8 cellular contexts compared by ENCODE assay signal in genomic region chr9:128635266-128636023, GRCh38. TPM values are rescaled to one million over a fixed set of nuclear protein-coding genes. Genes with fewer than 3 reads are reported as not detected.
DNase-seq lines count a peak whose midpoint lies in the region; ATAC-seq and TF ChIP-seq lines count a peak whose summit lies in the region.

No MANE protein-coding gene starts in this region.

- intact Hi-C loops in PC-3 (cut with micrococcal nuclease) = loop anchor here (5.0 kb wide), 1 partner anchor 47 kb away; no protein-coding TSS in a partner anchor

- no peaks in the 10 kb centered on the region for H3K79me2 ChIP-seq in PC-3 (ENCODE audit: low read length)

- peak; percentile 45 for ATAC-seq in stimulated activated naive CD8-positive, alpha-beta T cell treated with anti-CD3 and anti-CD28 coated beads, Interleukin-15, amount 100 ng/mL, for 72 hours
- no peak for ATAC-seq in stimulated activated naive CD8-positive, alpha-beta T cell treated with anti-CD3 and anti-CD28 coated beads, Interleukin-15, Interleukin-2, amounts not matched to agents 100 U/mL and 50 U/mL, for 24 hours
- peak; percentile 84 for ATAC-seq in PC-3
- ATAC-seq in HG02840 (IDR thresholded peaks at IDR 0.05; ENCODE audit: low FRiP score, unreplicated experiment) = no peak
- no peak for ATAC-seq in GM18505 (IDR thresholded peaks at IDR 0.05; ENCODE audit: unreplicated experiment)
- no peak for ATAC-seq in GM18858 (IDR thresholded peaks at IDR 0.05; ENCODE audit: unreplicated experiment)

- CTCF ChIA-PET in PC-3 (lab: Charles Lee) = interaction anchor here (0.5 to 1.2 kb wide), 6 partner anchors 26 to 98 kb away, joined by 3 to 4 read pairs (median 3); partner anchors contain the start of gene ZDHHC12

- no peaks in the 10 kb centered on the region; the same call in 1 of the 2 replicates for H3K36me3 ChIP-seq in PC-3 (ENCODE audit: low read depth, low read length)
- peaks cover 30 to 33% of the 10 kb centered on the region in 2 donors for H3K36me3 ChIP-seq in mucosa of rectum (ENCODE audit: control insufficient read depth in 2 of 2, insufficient read depth in 2 of 2, low read length in 2 of 2)

- H3K9me3 ChIP-seq in PC-3 (ENCODE audit: low read length) (no peaks in the 10 kb centered on the region), mucosa of rectum (ENCODE audit: control insufficient read depth in 2 of 2, low read length in 2 of 2) (no peaks in the 10 kb centered on the region)

- no peak for TF ChIP-seq POLR2A in GM18505 (IDR thresholded peaks at IDR 0.05; ENCODE audit: borderline replicate concordance, extremely low read depth, insufficient read depth, insufficient read length)

- H3K9me2 ChIP-seq in PC-3 (replicated peaks; ENCODE audit: low read length) = no peaks in the 10 kb centered on the region

- peak overlapping the region; percentile 79 for H3K9ac ChIP-seq in PC-3 (ENCODE audit: low read length)
- H3K9ac ChIP-seq in mucosa of rectum (ENCODE audit: low read depth in 1 of 2, low read length in 2 of 2) = peak overlapping the region; percentile 47 to 68

- peaks cover 23% of the 10 kb centered on the region for H3K4me1 ChIP-seq in PC-3 (ENCODE audit: insufficient read depth, low read length)
- peaks cover 13 to 22% of the 10 kb centered on the region in 2 donors for H3K4me1 ChIP-seq in mucosa of rectum (ENCODE audit: control insufficient read depth in 2 of 2, insufficient read depth in 2 of 2, low read length in 2 of 2)

- H3K27me3 ChIP-seq in PC-3 (ENCODE audit: low read length) (no peaks in the 10 kb centered on the region), mucosa of rectum (ENCODE audit: control insufficient read depth in 2 of 2, insufficient read depth in 2 of 2, low read length in 2 of 2) (no peaks in the 10 kb centered on the region)

- H3K4me1 Mint-ChIP-seq in stimulated activated naive CD8-positive, alpha-beta T cell treated with anti-CD3 and anti-CD28 coated beads, Interleukin-15, amount 100 ng/mL, for 72 hours = no peaks in the 10 kb centered on the region

- TF ChIP-seq CTCF in PC-3 (conservative IDR thresholded peaks at IDR 0.05; ENCODE audit: low read depth, low read length) = peak; percentile 74

- BruUV-seq in PC-3 (replicated peaks; lab: Mats Ljungman, UMichigan) = no TSS peak

- no peak overlapping the region for H3K27ac Mint-ChIP-seq in stimulated activated naive CD8-positive, alpha-beta T cell treated with anti-CD3 and anti-CD28 coated beads, Interleukin-15, amount 100 ng/mL, for 72 hours

- H3K4me3 ChIP-seq in PC-3 (ENCODE audit: low read length) (peak overlapping the region; percentile 43; the same call in 1 of the 2 replicates), mucosa of rectum (ENCODE audit: low read length in 2 of 2) (peak overlapping the region; percentile 20 to 52)

- no peaks in the 10 kb centered on the region for H3K27me3 Mint-ChIP-seq in stimulated activated naive CD8-positive, alpha-beta T cell treated with anti-CD3 and anti-CD28 coated beads, Interleukin-15, amount 100 ng/mL, for 72 hours

- H3F3A ChIP-seq in PC-3 (ENCODE audit: low read length, unreplicated experiment) = no peaks in the 10 kb centered on the region

- no peak for DNase-seq in stimulated activated naive CD8-positive, alpha-beta T cell treated with anti-CD3 and anti-CD28 coated beads, Interleukin-15, amount 100 ng/mL, for 72 hours
- DNase-seq in stimulated activated naive CD8-positive, alpha-beta T cell treated with anti-CD3 and anti-CD28 coated beads, Interleukin-15, Interleukin-2, amounts not matched to agents 100 U/mL and 50 U/mL, for 24 hours = no peak
- DNase-seq in PC-3 = peak; percentile 97
- peak; percentile 76 for DNase-seq in epidermal melanocyte (ENCODE audit: insufficient read length, low spot score)

- H4K20me1 ChIP-seq in PC-3 (ENCODE audit: low read length) = no peaks in the 10 kb centered on the region

- H2AFZ ChIP-seq in PC-3 (ENCODE audit: low read length) = no peak overlapping the region

- peak overlapping the region; percentile 77 for H3K4me2 ChIP-seq in PC-3 (ENCODE audit: low read length)

- H3K4me3 Mint-ChIP-seq in stimulated activated naive CD8-positive, alpha-beta T cell treated with anti-CD3 and anti-CD28 coated beads, Interleukin-15, amount 100 ng/mL, for 72 hours = no peak overlapping the region

- H3K27ac ChIP-seq in PC-3 (ENCODE audit: low read length) = peak overlapping the region; percentile 97
- peak overlapping the region; percentile 91 for H3K27ac ChIP-seq in mucosa of rectum (ENCODE audit: low read depth in 2 of 2, low read length in 2 of 2)

- POLR2A ChIA-PET in PC-3 (lab: Charles Lee; ENCODE audit: unreplicated experiment) = interaction anchor here (0.6 kb wide), 4 partner anchors 20 to 107 kb away, joined by 3 to 5 read pairs (median 4); no protein-coding TSS in a partner anchor

- no peaks in the 10 kb centered on the region for H3K9me3 Mint-ChIP-seq in stimulated activated naive CD8-positive, alpha-beta T cell treated with anti-CD3 and anti-CD28 coated beads, Interleukin-15, amount 100 ng/mL, for 72 hours

RNA-seq across cellular contexts. Expression of gene DYNC2I2, which starts 21.2 kb away (rescaled TPM):
- total RNA-seq in PC-3 (2014; rRNA removed) = 185 and 196 TPM in 2 replicates

RNA-seq across cellular contexts. Expression of gene SET, which starts 53.6 kb away (rescaled TPM):
- 647 and 709 TPM in 2 replicates for total RNA-seq in PC-3 (2014; rRNA removed)

Comparison
In these comparisons a context has a peak if more than half of its experiments do, and no peak if none do; other contexts are left out.
1. ATAC-seq: peak in stimulated activated naive CD8-positive, alpha-beta T cell treated with anti-CD3 and anti-CD28 coated beads, Interleukin-15, amount 100 ng/mL, for 72 hours (single experiment) and PC-3 (single experiment); none in stimulated activated naive CD8-positive, alpha-beta T cell treated with anti-CD3 and anti-CD28 coated beads, Interleukin-15, Interleukin-2, amounts not matched to agents 100 U/mL and 50 U/mL, for 24 hours (single experiment), HG02840 (single experiment), GM18505 (single experiment) and GM18858 (single experiment).
2. DNase-seq: peak in PC-3 (single experiment) and epidermal melanocyte (single experiment); none in stimulated activated naive CD8-positive, alpha-beta T cell treated with anti-CD3 and anti-CD28 coated beads, Interleukin-15, amount 100 ng/mL, for 72 hours (0 of 2) and stimulated activated naive CD8-positive, alpha-beta T cell treated with anti-CD3 and anti-CD28 coated beads, Interleukin-15, Interleukin-2, amounts not matched to agents 100 U/mL and 50 U/mL, for 24 hours (single experiment).